In genomic region chr3:14472471-14473351, GRCh38 we compare ENCODE assay signal across 9 cellular contexts.
DNase-seq lines count a peak whose midpoint lies in the region; ATAC-seq and TF ChIP-seq lines count a peak whose summit lies in the region.
"Had no signal": no experiment of that assay in that cellular context is flagged by ENCODE, and none has a peak within 500 bp of the region (broad histone marks: within the 10 kb centered on the region; RNA-seq: fewer than 3 reads in every experiment).

No MANE protein-coding gene starts in this region.

- H3K79me2 ChIP-seq in GM23248 (ENCODE audit: insufficient read depth) (no peaks in the 10 kb centered on the region), PC-3 (ENCODE audit: low read length) (no peaks in the 10 kb centered on the region)

- peak; percentile 96 for DNase-seq in GM23248
- peak; percentile 92 for DNase-seq in PC-3
- DNase-seq in fibroblast of peridontal ligament (ENCODE audit: extremely low read depth): peak; percentile 87
- DNase-seq in sciatic nerve (ENCODE audit: low spot score): peak; percentile 58
- no peak for DNase-seq in NCI-H1436 (lab: John Stamatoyannopoulos, UW)
- no peak for DNase-seq in NCI-H2107 treated with DMSO at 0.1 percent for 48 hours (lab: John Stamatoyannopoulos, UW; ENCODE audit: unreplicated experiment)
- no peak for DNase-seq in midbrain (lab: John Stamatoyannopoulos, UW)
- DNase-seq in suprapubic skin (ENCODE audit: low spot score in 2 of 2): no peak
- DNase-seq: NCI-H187 had no signal

- 42 to 43% methylated on average over 22 of the region's 22 CpGs for WGBS in GM23248 (ENCODE audit: low coverage in 1 of 2, low lambda C conversion rate in 2 of 2, missing lambda C conversion rate in 2 of 2), 2 experiments
- 82% methylated on average over 19 of the region's 22 CpGs for WGBS in suprapubic skin

- H3K36me3 ChIP-seq in GM23248 (ENCODE audit: low read depth): no peaks in the 10 kb centered on the region
- H3K36me3 ChIP-seq in PC-3 (ENCODE audit: low read depth, low read length): peaks cover 16% of the 10 kb centered on the region
- peaks cover 88% of the 10 kb centered on the region for H3K36me3 ChIP-seq in suprapubic skin

- H3K27ac ChIP-seq in GM23248 (peak overlapping the region; percentile 95), PC-3 (ENCODE audit: low read length) (peak overlapping the region; percentile 80), suprapubic skin (no peak overlapping the region)

- TF ChIP-seq EP300 in suprapubic skin (IDR thresholded peaks at IDR 0.05): no peak

- H3K9me2 ChIP-seq in GM23248 (ENCODE audit: insufficient read depth) (no peaks in the 10 kb centered on the region), PC-3 (replicated peaks; ENCODE audit: low read length) (no peaks in the 10 kb centered on the region)

- in situ Hi-C loops in GM23248 (cut with MboI): no loop called here

- H3K4me3 ChIP-seq in GM23248 (no peak overlapping the region), PC-3 (ENCODE audit: low read length) (no peak overlapping the region), suprapubic skin (no peak overlapping the region)

- POLR2A ChIA-PET in PC-3 (lab: Charles Lee; ENCODE audit: unreplicated experiment): interaction anchor here (0.6 kb wide), 1 partner anchor 270 kb away, joined by 3 read pairs; no protein-coding TSS in a partner anchor

- H2AFZ ChIP-seq in GM23248 (no peak overlapping the region), PC-3 (ENCODE audit: low read length) (no peak overlapping the region)

- peaks cover 14% of the 10 kb centered on the region; the same call in 1 of the 2 replicates for H3F3A ChIP-seq in GM23248 (ENCODE audit: insufficient read depth)
- no peaks in the 10 kb centered on the region for H3F3A ChIP-seq in PC-3 (ENCODE audit: low read length, unreplicated experiment)

- H3K9me3 ChIP-seq in GM23248 (ENCODE audit: low read depth): no peaks in the 10 kb centered on the region
- H3K9me3 ChIP-seq in PC-3 (ENCODE audit: low read length): no peaks in the 10 kb centered on the region
- H3K9me3 ChIP-seq in suprapubic skin: no peaks in the 10 kb centered on the region

- H3K4me1 ChIP-seq in GM23248 (ENCODE audit: insufficient read depth) (peaks cover 26% of the 10 kb centered on the region), PC-3 (ENCODE audit: insufficient read depth, low read length) (peaks cover 19% of the 10 kb centered on the region), suprapubic skin (no peaks in the 10 kb centered on the region)

- CTCF ChIA-PET in PC-3 (lab: Charles Lee): interaction anchor here (0.6 kb wide), 1 partner anchor 212 kb away, joined by 4 read pairs; no protein-coding TSS in a partner anchor

- TF ChIP-seq CTCF in PC-3 (conservative IDR thresholded peaks at IDR 0.05; ENCODE audit: low read depth, low read length) (no peak), suprapubic skin (IDR thresholded peaks at IDR 0.05) (no peak)

- BruUV-seq in PC-3 (replicated peaks; lab: Mats Ljungman, UMichigan): no TSS peak

- H4K20me1 ChIP-seq in GM23248 (ENCODE audit: insufficient read depth) (no peaks in the 10 kb centered on the region), PC-3 (ENCODE audit: low read length) (no peaks in the 10 kb centered on the region)

- H3K27me3 ChIP-seq in GM23248 (replicated peaks; ENCODE audit: insufficient read depth): no peaks in the 10 kb centered on the region
- no peaks in the 10 kb centered on the region for H3K27me3 ChIP-seq in PC-3 (ENCODE audit: low read length)
- no peaks in the 10 kb centered on the region for H3K27me3 ChIP-seq in suprapubic skin

- H3K4me2 ChIP-seq in GM23248 (ENCODE audit: unreplicated experiment) (peak overlapping the region; percentile 47), PC-3 (ENCODE audit: low read length) (peak overlapping the region; percentile 57)

- intact Hi-C loops in PC-3 (cut with micrococcal nuclease) (no loop called here), sciatic nerve (cut with DNase I) (no loop called here)

- ATAC-seq in PC-3 (peak; percentile 99), sciatic nerve (peak; percentile 69)

- peak overlapping the region; percentile 80 for H3K9ac ChIP-seq in GM23248
- H3K9ac ChIP-seq in PC-3 (ENCODE audit: low read length): peak overlapping the region; percentile 43

- no peak for TF ChIP-seq POLR2A in suprapubic skin (IDR thresholded peaks at IDR 0.05)

Comparison
In these comparisons a context has a peak if more than half of its experiments do, and no peak if none do; other contexts are left out.
1. DNase-seq: peak in GM23248 (single experiment), PC-3 (single experiment), fibroblast of peridontal ligament (single experiment) and sciatic nerve (single experiment); none in NCI-H1436 (single experiment), NCI-H2107 treated with DMSO at 0.1 percent for 48 hours (single experiment), midbrain (single experiment) and suprapubic skin (0 of 2).